In genomic region chr15:83118291-83118827, GRCh38 we compare ENCODE assay signal across 26 cellular contexts. TPM values are rescaled to one million over a fixed set of nuclear protein-coding genes. Genes with fewer than 3 reads are reported as not detected.
DNase-seq lines count a peak whose midpoint lies in the region; ATAC-seq, FAIRE-seq and TF ChIP-seq lines count a peak whose summit lies in the region.
"Had no signal": no experiment of that assay in that cellular context is flagged by ENCODE, and none has a peak within 500 bp of the region (broad histone marks: within the 10 kb centered on the region; RNA-seq: fewer than 3 reads in every experiment).

No MANE protein-coding gene starts in this region.

- ATAC-seq in A549, result peak; percentile 19 to 34; a peak in 4 of 6 replicates
- ATAC-seq in DND-41 (ENCODE audit: insufficient read depth, low read depth), result 0 out of 3 replicates have a peak, but pooled peaks have one; percentile 24
- ATAC-seq in HG02763 (IDR thresholded peaks at IDR 0.05; ENCODE audit: unreplicated experiment), result no peak
- ATAC-seq: T-helper 17 cell had no signal

- no peaks in the 10 kb centered on the region for H3K9me2 ChIP-seq in SK-N-SH
- H3K9me2 ChIP-seq in MM.1S (replicated peaks; ENCODE audit: insufficient read depth, low read length), result no peaks in the 10 kb centered on the region

- H3K27ac ChIP-seq in A549, result no peak overlapping the region
- H3K27ac ChIP-seq in DND-41 (ENCODE audit: low read length), result no peak overlapping the region
- H3K27ac ChIP-seq in SK-N-SH (ENCODE audit: low read depth in 2 of 2, low read length in 1 of 2), result no peak overlapping the region
- H3K27ac ChIP-seq in esophagus muscularis mucosa (replicated peaks in 1 of 4), result no peak overlapping the region
- no peak overlapping the region for H3K27ac ChIP-seq in MM.1S (ENCODE audit: low read length)
- H3K27ac ChIP-seq: HL-60, Peyer's patch, SJCRH30 had no signal

- H3K4me2 ChIP-seq in A549 (no peak overlapping the region), DND-41 (ENCODE audit: insufficient read depth, low read length) (no peak overlapping the region), SK-N-SH (no peak overlapping the region), MM.1S (ENCODE audit: low read depth, low read length) (no peak overlapping the region)

- H3K9me3 ChIP-seq in A549, result no peaks in the 10 kb centered on the region
- no peaks in the 10 kb centered on the region for H3K9me3 ChIP-seq in DND-41 (ENCODE audit: insufficient read depth, low read length, severe bottlenecking)
- H3K9me3 ChIP-seq in SK-N-SH, result no peaks in the 10 kb centered on the region
- no peaks in the 10 kb centered on the region for H3K9me3 ChIP-seq in esophagus muscularis mucosa
- no peaks in the 10 kb centered on the region for H3K9me3 ChIP-seq in MM.1S (replicated peaks; ENCODE audit: insufficient read depth, low read length)
- H3K9me3 ChIP-seq: Peyer's patch, SJCRH30 had no signal

- FAIRE-seq in A549 (lab: Jason Lieb, UNC), result no peak
- FAIRE-seq: A204.1, G401.6, GM18507, H54 had no signal

- H3K27me3 ChIP-seq in DND-41 (ENCODE audit: insufficient read depth, low read length, poor library complexity), result no peaks in the 10 kb centered on the region
- H3K27me3 ChIP-seq in SK-N-SH (ENCODE audit: insufficient read depth), result no peaks in the 10 kb centered on the region
- H3K27me3 ChIP-seq in esophagus muscularis mucosa, result no peaks in the 10 kb centered on the region
- H3K27me3 ChIP-seq in H7 (ENCODE audit: control insufficient read depth, insufficient read depth, low read length), result no peaks in the 10 kb centered on the region
- H3K27me3 ChIP-seq in MM.1S (replicated peaks; ENCODE audit: insufficient read depth, low read length), result no peaks in the 10 kb centered on the region
- H3K27me3 ChIP-seq: Peyer's patch, SJCRH30 had no signal

- DNase-seq in A549 (ENCODE audit: low read depth in 1 of 2, low spot score in 1 of 2) (no peak), DND-41 (no peak), SK-N-SH (peak; percentile 29), esophagus muscularis mucosa (ENCODE audit: extremely low spot score) (peak; percentile 72), foreskin melanocyte (no peak), H7 (no peak), MM.1S (no peak)
- DNase-seq: CD4-positive, CD25-positive, alpha-beta regulatory T cell; DMS 273 treated with DMSO at 0.1 percent for 48 hours; KG1; NCI-H1105; NCI-H2029 treated with DMSO at 0.1 percent for 48 hours; NCI-H446; NCI-H526; NK-92 treated with Interleukin-12 subunit alpha and Interleukin-12 subunit beta, amount 100 ng/mL, for 24 hours; Peyer's patch; SJCRH30; SW 1271; T-helper 17 cell had no signal

- CTCF ChIA-PET in A549 (lab: Yijun Ruan, JAX), result no interaction called here
- CTCF ChIA-PET in SK-N-SH (lab: Yijun Ruan, JAX), result no interaction called here

- intact Hi-C loops in esophagus muscularis mucosa (cut with DNase I), result no loop called here

- TF ChIP-seq POLR2A in A549 (IDR thresholded peaks at IDR 0.05; ENCODE audit: low read length) (no peak), esophagus muscularis mucosa (IDR thresholded peaks at IDR 0.05; ENCODE audit: low read depth) (no peak)

- POLR2A ChIA-PET in A549 (lab: Yijun Ruan, JAX), result no interaction called here
- POLR2A ChIA-PET in SK-N-SH (lab: Yijun Ruan, JAX), result interaction anchor here (1.1 kb wide), 1 partner anchor 51 kb away, joined by 3 read pairs; no protein-coding TSS in a partner anchor

- TF ChIP-seq CTCF in A549 (IDR thresholded peaks at IDR 0.05), result no peak
- TF ChIP-seq CTCF in DND-41 (IDR thresholded peaks at IDR 0.05; ENCODE audit: borderline replicate concordance, extremely low read depth, low read length, poor library complexity, severe bottlenecking), result no peak
- TF ChIP-seq CTCF in SK-N-SH (IDR thresholded peaks at IDR 0.05), result no peak
- no peak for TF ChIP-seq CTCF in esophagus muscularis mucosa (IDR thresholded peaks at IDR 0.05)
- TF ChIP-seq CTCF in MM.1S (IDR thresholded peaks at IDR 0.05; ENCODE audit: low read length), result no peak

- H3K4me3 ChIP-seq in A549 (no peak overlapping the region), DND-41 (ENCODE audit: low read depth in 1 of 2, low read length in 2 of 2) (no peak overlapping the region), SK-N-SH (ENCODE audit: low read depth in 2 of 2, low read length in 1 of 2) (no peak overlapping the region), esophagus muscularis mucosa (no peak overlapping the region), H7 (ENCODE audit: insufficient read depth, low read depth, low read length) (no peak overlapping the region), MM.1S (ENCODE audit: low read length) (no peak overlapping the region)
- H3K4me3 ChIP-seq: Peyer's patch, SJCRH30 had no signal

- TF ChIP-seq RAD21 in A549 (conservative IDR thresholded peaks at IDR 0.05 in 1 of 2, IDR thresholded peaks at IDR 0.05 in 1 of 2), result no peak
- TF ChIP-seq RAD21 in SK-N-SH (IDR thresholded peaks at IDR 0.05; ENCODE audit: low read length), result no peak

- H2AFZ ChIP-seq in DND-41 (ENCODE audit: low read depth, low read length), result no peak overlapping the region
- no peak overlapping the region for H2AFZ ChIP-seq in SK-N-SH (ENCODE audit: low read depth)
- H2AFZ ChIP-seq in MM.1S (ENCODE audit: low read length), result no peak overlapping the region

- no peak for TF ChIP-seq EP300 in A549 (IDR thresholded peaks at IDR 0.05)
- no peak for TF ChIP-seq EP300 in SK-N-SH (IDR thresholded peaks at IDR 0.05; ENCODE audit: borderline replicate concordance in 1 of 2, low read depth in 1 of 2, low read length in 1 of 2)
- no peak for TF ChIP-seq EP300 in esophagus muscularis mucosa (IDR thresholded peaks at IDR 0.05)

- H3K79me2 ChIP-seq in DND-41 (ENCODE audit: insufficient read depth, low read length) (no peaks in the 10 kb centered on the region), SK-N-SH (ENCODE audit: insufficient read depth) (no peaks in the 10 kb centered on the region), MM.1S (ENCODE audit: low read length) (no peaks in the 10 kb centered on the region)

- no peaks in the 10 kb centered on the region for H3K4me1 ChIP-seq in A549
- H3K4me1 ChIP-seq in DND-41 (ENCODE audit: insufficient read depth, low read length), result no peaks in the 10 kb centered on the region
- no peaks in the 10 kb centered on the region; a peak in 1 of 4 replicates for H3K4me1 ChIP-seq in SK-N-SH (ENCODE audit: control insufficient read depth in 1 of 2, insufficient read depth in 2 of 2, low read depth in 1 of 2, low read length in 1 of 2)
- H3K4me1 ChIP-seq in esophagus muscularis mucosa, result peaks cover 0 to 12% (median 6%) of the 10 kb centered on the region in 4 donors
- no peaks in the 10 kb centered on the region for H3K4me1 ChIP-seq in MM.1S (ENCODE audit: low read length)
- H3K4me1 ChIP-seq: Peyer's patch, SJCRH30 had no signal

- 67% methylated on average over 6 of the region's 6 CpGs for WGBS in A549 (ENCODE audit: missing lambda C conversion rate)
- 75% methylated on average over 6 of the region's 6 CpGs for WGBS in SK-N-SH (ENCODE audit: low lambda C conversion rate)
- WGBS in esophagus muscularis mucosa, result 83% methylated on average over 6 of the region's 6 CpGs

- H3K36me3 ChIP-seq in DND-41 (ENCODE audit: insufficient read depth, low read length) (0 out of 2 replicates have a peak, but pooled peaks cover 6% of the 10 kb centered on the region), SK-N-SH (replicated peaks in 1 of 2; ENCODE audit: control insufficient read depth in 1 of 2, insufficient read depth in 2 of 2, low read length in 1 of 2) (no peaks in the 10 kb centered on the region), esophagus muscularis mucosa (peaks cover 0 to 29% (median 9%) of the 10 kb centered on the region in 4 donors), H7 (replicated peaks; ENCODE audit: control insufficient read depth, insufficient read depth, low read length) (no peaks in the 10 kb centered on the region; the same call in 1 of the 2 replicates), MM.1S (replicated peaks; ENCODE audit: insufficient read depth, low read length) (no peaks in the 10 kb centered on the region)
- H3K36me3 ChIP-seq: Peyer's patch, SJCRH30 had no signal

- H3K9ac ChIP-seq in DND-41 (ENCODE audit: low read depth, low read length), result no peak overlapping the region
- no peak overlapping the region for H3K9ac ChIP-seq in SK-N-SH
- H3K9ac ChIP-seq in MM.1S (ENCODE audit: low read length), result no peak overlapping the region

- H3F3A ChIP-seq in SK-N-SH (replicated peaks; ENCODE audit: insufficient read depth) (peaks cover 5% of the 10 kb centered on the region), MM.1S (ENCODE audit: insufficient read depth, low read length) (no peaks in the 10 kb centered on the region)

- H4K20me1 ChIP-seq in DND-41 (ENCODE audit: insufficient read depth, low read length) (no peaks in the 10 kb centered on the region), SK-N-SH (ENCODE audit: insufficient read depth) (no peaks in the 10 kb centered on the region), MM.1S (ENCODE audit: insufficient read depth, low read length) (no peaks in the 10 kb centered on the region)

TF ChIP-seq in A549, 52 proteins besides CTCF, POLR2A, EP300 and RAD21 (continues in another document):
- TF ChIP-seq FOSB (CRISPR knock-in tag; IDR thresholded peaks at IDR 0.05) (no peak), POLR2AphosphoS2 (conservative IDR thresholded peaks at IDR 0.05; ENCODE audit: low read length) (no peak)

TF ChIP-seq in SK-N-SH, 30 proteins besides CTCF, POLR2A, EP300 and RAD21 (continues in another document):
- TF ChIP-seq ELF1 (IDR thresholded peaks at IDR 0.05), result no peak
- TF ChIP-seq RFX5 (IDR thresholded peaks at IDR 0.05; ENCODE audit: low read length), result no peak

RNA-seq across cellular contexts. Expression of gene TM6SF1, which starts 10.9 kb away (rescaled TPM):
- polyA plus RNA-seq in A549 (2011; rRNA removed) (1.1 TPM in 2 replicates), A549 (2017; fragmentation: RNase III; extraction: RNeasy Plus Mini Kit Qiagen cat#74134 plus additional on column Dnase treatment) (0.08 to 0.12 TPM in 2 of 3 replicates, not detected in the other), SK-N-SH (2012; rRNA removed) (0.12 and 0.16 TPM in 2 replicates)
- polyA plus RNA-seq in A549 (2012; cell fraction: cytosol; rRNA removed), result 0.06 and 0.08 TPM in 2 replicates
- polyA plus RNA-seq in A549 (2012; cell fraction: nucleus; rRNA removed), result 0.05 TPM in 1 of 2 replicates, not detected in the other
- polyA minus RNA-seq in A549 (2011; rRNA and poly(A)+ RNA removed), result 0.74 TPM in 1 of 2 replicates, not detected in the other
- polyA plus RNA-seq in SK-N-SH (2012; cell fraction: cytosol; rRNA removed), result 0.05 and 0.08 TPM in 2 replicates
- polyA plus RNA-seq in SK-N-SH (2012; cell fraction: nucleus; rRNA removed), result 0.04 and 0.08 TPM in 2 replicates
- 1 to 10 TPM; 5.8 to 7.8 (median 6.6) TPM for total RNA-seq in esophagus muscularis mucosa
- total RNA-seq in H7 (2014; rRNA removed; shearing (Covaris generic)), result 0.62 and 0.63 TPM in 2 replicates
- total RNA-seq: HT-29 had no signal

RNA-seq across cellular contexts. Expression of gene BTBD1, which starts 51.3 kb away (rescaled TPM):
- 88.8 and 95.8 TPM in 2 replicates for polyA plus RNA-seq in A549 (2011; rRNA removed)
- polyA plus RNA-seq in A549 (2012; cell fraction: cytosol; rRNA removed), result 28.1 and 37.7 TPM in 2 replicates
- polyA plus RNA-seq in A549 (2012; cell fraction: nucleus; rRNA removed), result 20.3 TPM in 2 replicates
- 52.2 to 53.1 TPM (median 52.7 TPM) in 3 replicates for polyA plus RNA-seq in A549 (2017; fragmentation: RNase III; extraction: RNeasy Plus Mini Kit Qiagen cat#74134 plus additional on column Dnase treatment)
- polyA minus RNA-seq in A549 (2011; rRNA and poly(A)+ RNA removed), result 33.3 and 37.4 TPM in 2 replicates
- polyA plus RNA-seq in SK-N-SH (2012; rRNA removed), result 34.4 and 42.5 TPM in 2 replicates
- polyA plus RNA-seq in SK-N-SH (2012; cell fraction: cytosol; rRNA removed), result 51.2 and 56.5 TPM in 2 replicates
- polyA plus RNA-seq in SK-N-SH (2012; cell fraction: nucleus; rRNA removed), result 15.6 and 26.7 TPM in 2 replicates
- total RNA-seq in esophagus muscularis mucosa, result 10 to 100 TPM; 53.2 to 69.6 (median 64.2) TPM
- 71.8 and 86.6 TPM in 2 replicates for total RNA-seq in H7 (2014; rRNA removed; shearing (Covaris generic))

Comparison
In these comparisons a context has a peak if more than half of its experiments do, and no peak if none do; other contexts are left out.
1. DNase-seq: peak in SK-N-SH (single experiment) and esophagus muscularis mucosa (single experiment); none in A549 (0 of 2), DND-41 (single experiment), foreskin melanocyte (single experiment), H7 (single experiment) and MM.1S (single experiment).